Comparison of ENCODE assay signal across 9 cellular contexts in genomic region chr4:107034091-107034698, GRCh38. TPM values are rescaled to one million over a fixed set of nuclear protein-coding genes. Genes with fewer than 3 reads are reported as not detected.
DNase-seq lines count a peak whose midpoint lies in the region; ATAC-seq and TF ChIP-seq lines count a peak whose summit lies in the region.
"Had no signal": no experiment of that assay in that cellular context is flagged by ENCODE, and none has a peak within 500 bp of the region (broad histone marks: within the 10 kb centered on the region; RNA-seq: fewer than 3 reads in every experiment).

No MANE protein-coding gene starts in this region.

- H3K4me1 Mint-ChIP-seq in activated CD4-positive, alpha-beta T cell treated with anti-CD3 and anti-CD28 coated beads, Interleukin-2, amount 10 ng/mL, durations not matched to agents 7 days and 5 days = peaks cover 26% of the 10 kb centered on the region
- H3K4me1 Mint-ChIP-seq in nephron progenitor cell = peaks cover 37% of the 10 kb centered on the region

- intact Hi-C loops in esophagus muscularis mucosa (cut with DNase I) = no loop called here

- H3K27me3 Mint-ChIP-seq in activated CD4-positive, alpha-beta T cell treated with anti-CD3 and anti-CD28 coated beads, Interleukin-2, amount 10 ng/mL, durations not matched to agents 7 days and 5 days = peaks cover 60% of the 10 kb centered on the region
- H3K27me3 Mint-ChIP-seq in nephron progenitor cell (ENCODE audit: low read depth, poor library complexity) = peaks cover 52% of the 10 kb centered on the region

- POLR2A ChIA-PET in activated CD4-positive, alpha-beta T cell treated with anti-CD3 and anti-CD28 coated beads, Interleukin-2, amount 10 ng/mL, durations not matched to agents 7 days and 5 days (lab: Charles Lee) = no interaction called here

- TF ChIP-seq CTCF in esophagus muscularis mucosa (IDR thresholded peaks at IDR 0.05) (no peak), nephron progenitor cell (IDR thresholded peaks at IDR 0.05) (peak; percentile 53)

- peaks cover 10 to 41% (median 39%) of the 10 kb centered on the region in 4 donors for H3K4me1 ChIP-seq in esophagus muscularis mucosa

- no peaks in the 10 kb centered on the region for H3K9me3 Mint-ChIP-seq in activated CD4-positive, alpha-beta T cell treated with anti-CD3 and anti-CD28 coated beads, Interleukin-2, amount 10 ng/mL, durations not matched to agents 7 days and 5 days
- H3K9me3 Mint-ChIP-seq in nephron progenitor cell = no peaks in the 10 kb centered on the region

- CTCF ChIA-PET in activated CD4-positive, alpha-beta T cell treated with anti-CD3 and anti-CD28 coated beads, Interleukin-2, amount 10 ng/mL, durations not matched to agents 7 days and 5 days (lab: Charles Lee) = no interaction called here

- no peaks in the 10 kb centered on the region for H3K9me3 ChIP-seq in esophagus muscularis mucosa

- no peak overlapping the region for H3K4me3 Mint-ChIP-seq in activated CD4-positive, alpha-beta T cell treated with anti-CD3 and anti-CD28 coated beads, Interleukin-2, amount 10 ng/mL, durations not matched to agents 7 days and 5 days
- H3K4me3 Mint-ChIP-seq in nephron progenitor cell = peak overlapping the region; percentile 93

- H3K4me3 ChIP-seq in esophagus muscularis mucosa = peak overlapping the region; percentile 22 to 44 (median 30)

- DNase-seq in activated CD4-positive, alpha-beta T cell treated with anti-CD3 and anti-CD28 coated beads for 48 hours = peak; percentile 11
- no peak for DNase-seq in activated CD4-positive, alpha-beta T cell treated with anti-CD3 and anti-CD28 coated beads, Interleukin-2, amount 10 ng/mL, durations not matched to agents 7 days and 5 days
- peak; percentile 11 for DNase-seq in SK-N-DZ (ENCODE audit: low spot score)
- DNase-seq in esophagus muscularis mucosa (ENCODE audit: extremely low spot score) = no peak
- DNase-seq in nephron progenitor cell = peak; percentile 71
- no peak for DNase-seq in cerebellum (ENCODE audit: low spot score)
- DNase-seq in NCI-H1048 (lab: John Stamatoyannopoulos, UW) = no peak

- no peak overlapping the region for H3K27ac Mint-ChIP-seq in activated CD4-positive, alpha-beta T cell treated with anti-CD3 and anti-CD28 coated beads, Interleukin-2, amount 10 ng/mL, durations not matched to agents 7 days and 5 days
- no peak overlapping the region for H3K27ac Mint-ChIP-seq in nephron progenitor cell

- no peak for TF ChIP-seq EP300 in esophagus muscularis mucosa (IDR thresholded peaks at IDR 0.05)

- H3K27ac ChIP-seq in esophagus muscularis mucosa (replicated peaks in 1 of 4) = no peak overlapping the region
- H3K27ac ChIP-seq: BLaER1 treated with 17β-estradiol and CSF1 and Interleukin-3, amounts not matched to agents 10 nM and 100 nM had no signal

- no peak for ATAC-seq in HG03095 (IDR thresholded peaks at IDR 0.05; ENCODE audit: unreplicated experiment)

- under 1% methylated on average over 28 of the region's 35 CpGs for WGBS in esophagus muscularis mucosa

- H3K36me3 ChIP-seq in esophagus muscularis mucosa = no peaks in the 10 kb centered on the region
- H3K36me3 ChIP-seq: BLaER1 treated with 17β-estradiol and CSF1 and Interleukin-3, amounts not matched to agents 10 nM and 100 nM had no signal

- H3K36me3 Mint-ChIP-seq in activated CD4-positive, alpha-beta T cell treated with anti-CD3 and anti-CD28 coated beads, Interleukin-2, amount 10 ng/mL, durations not matched to agents 7 days and 5 days (ENCODE audit: low read depth) = no peaks in the 10 kb centered on the region
- no peaks in the 10 kb centered on the region for H3K36me3 Mint-ChIP-seq in nephron progenitor cell (ENCODE audit: low read depth)

- no peak for TF ChIP-seq POLR2A in esophagus muscularis mucosa (IDR thresholded peaks at IDR 0.05; ENCODE audit: low read depth)

- peaks cover 0 to 57% (median 21%) of the 10 kb centered on the region in 4 donors for H3K27me3 ChIP-seq in esophagus muscularis mucosa

RNA-seq across cellular contexts. Expression of gene DKK2, which starts 1.9 kb away (rescaled TPM):
- total RNA-seq in activated CD4-positive, alpha-beta T cell treated with anti-CD3 and anti-CD28 coated beads, Interleukin-2, amount 10 ng/mL, durations not matched to agents 7 days and 5 days = not detected
- not detected in 2 replicates for polyA plus RNA-seq in SK-N-DZ (2014; cell fraction: cytosol; rRNA removed)
- not detected in 2 replicates for polyA plus RNA-seq in SK-N-DZ (2014; cell fraction: nucleus; rRNA removed)
- total RNA-seq in esophagus muscularis mucosa (1 to 10 TPM in 1 of 4 donors, under 1 TPM in 3; 0.52 to 1.8 (median 0.70) TPM), cerebellum (3.9 TPM)

Comparison
In these comparisons a context has a peak if more than half of its experiments do, and no peak if none do; other contexts are left out.
1. DNase-seq: peak in activated CD4-positive, alpha-beta T cell treated with anti-CD3 and anti-CD28 coated beads for 48 hours (single experiment), SK-N-DZ (single experiment) and nephron progenitor cell (single experiment); none in activated CD4-positive, alpha-beta T cell treated with anti-CD3 and anti-CD28 coated beads, Interleukin-2, amount 10 ng/mL, durations not matched to agents 7 days and 5 days (single experiment), esophagus muscularis mucosa (single experiment), cerebellum (single experiment) and NCI-H1048 (single experiment).